9 cellular contexts compared by ENCODE assay signal in the genomic region with DNA sequence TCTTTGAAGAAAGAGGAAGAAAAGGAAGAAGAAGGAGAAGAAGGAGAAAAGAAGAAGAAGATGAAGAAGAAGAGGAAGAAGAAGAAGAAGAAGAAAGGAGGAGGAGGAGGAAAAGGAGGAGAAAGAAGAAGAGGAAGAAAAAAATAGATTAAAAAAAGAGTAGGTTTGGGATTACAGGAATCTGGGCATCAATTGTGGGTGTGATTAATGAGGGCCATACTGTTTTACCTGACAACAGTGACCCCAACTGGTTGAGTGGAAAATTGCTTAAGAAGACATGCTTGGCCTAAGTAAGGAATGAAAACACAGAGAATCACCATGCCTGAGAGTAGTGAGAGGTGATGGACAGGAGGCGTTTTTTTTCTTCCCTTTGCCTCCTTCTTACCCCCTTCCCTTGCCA.
DNase-seq lines count a peak whose midpoint lies in the region; ATAC-seq, FAIRE-seq and TF ChIP-seq lines count a peak whose summit lies in the region.
"Had no signal": no experiment of that assay in that cellular context is flagged by ENCODE, and none has a peak within 500 bp of the region (broad histone marks: within the 10 kb centered on the region; RNA-seq: fewer than 3 reads in every experiment).

No MANE protein-coding gene starts in this region.

- no peaks in the 10 kb centered on the region for H3K4me1 Mint-ChIP-seq in T-helper 2 cell treated with Interferon-gamma antibody and Interleukin-4, amounts not matched to agents 5 μg/mL and 100 μg/mL, for 36 hours (ENCODE audit: low read depth)

- TF ChIP-seq POLR2A in HepG2 (IDR thresholded peaks at IDR 0.05; ENCODE audit: insufficient read depth in 1 of 2, low read depth in 2 of 2, low read length in 2 of 2), result no peak

- TF ChIP-seq EP300 in Ishikawa (IDR thresholded peaks at IDR 0.05; ENCODE audit: borderline replicate concordance) (no peak), HepG2 (IDR thresholded peaks at IDR 0.05; ENCODE audit: low read depth in 2 of 2, low read length in 2 of 2) (no peak), HepG2 (CRISPR knock-in tag; IDR thresholded peaks at IDR 0.05; ENCODE audit: borderline replicate concordance) (no peak)

- intact Hi-C loops in HepG2 (cut with micrococcal nuclease; ENCODE audit: unreplicated experiment), result loop anchor here (1.0 to 10.0 kb wide), 3 partner anchors 165 to 759 kb away; partner anchors contain the start of gene DTWD2

- 0% methylated on average over 1 of the region's 1 CpG for WGBS in HepG2 (ENCODE audit: low lambda C conversion rate)

- peak; percentile 77 for TF ChIP-seq RAD21 in Ishikawa (IDR thresholded peaks at IDR 0.05; ENCODE audit: low read depth)
- no peak for TF ChIP-seq RAD21 in HepG2 (CRISPR knock-in tag; IDR thresholded peaks at IDR 0.05)

- in situ Hi-C loops in HepG2 (cut with HindIII; ENCODE audit: extremely low pct_ligation_motif_present, low pct_unique_long_range_greater_than_20kb), result loop anchor here (25.0 kb wide), 1 partner anchor 282 kb away; the partner anchor contains the start of gene HSD17B4

- no peaks in the 10 kb centered on the region for H3K27me3 Mint-ChIP-seq in T-helper 2 cell treated with Interferon-gamma antibody and Interleukin-4, amounts not matched to agents 5 μg/mL and 100 μg/mL, for 36 hours (ENCODE audit: low read depth)

- no peak overlapping the region for H3K9ac ChIP-seq in HepG2 (ENCODE audit: insufficient read depth, low read depth, low read length)

- no peaks in the 10 kb centered on the region for H3K79me2 ChIP-seq in HepG2 (ENCODE audit: insufficient read depth, low read length)

- H3K36me3 ChIP-seq in H7 (replicated peaks; ENCODE audit: control insufficient read depth, insufficient read depth, low read length) (no peaks in the 10 kb centered on the region), WERI-Rb-1 (no peaks in the 10 kb centered on the region), HepG2 (replicated peaks in 1 of 2; ENCODE audit: control insufficient read depth in 1 of 2, insufficient read depth in 2 of 2, low read length in 2 of 2) (no peaks in the 10 kb centered on the region)
- H3K36me3 ChIP-seq: SJSA1 had no signal

- no TSS peak for BruUV-seq in HepG2 (replicated peaks; lab: Mats Ljungman, UMichigan)

- POLR2A ChIA-PET in HepG2 (lab: Yijun Ruan, JAX), result no interaction called here

- H3K4me2 ChIP-seq in HepG2 (ENCODE audit: low read depth, low read length), result no peak overlapping the region

- H3K9me3 ChIP-seq in WERI-Rb-1 (ENCODE audit: severe bottlenecking) (no peaks in the 10 kb centered on the region), HepG2 (ENCODE audit: low read length) (no peaks in the 10 kb centered on the region)
- H3K9me3 ChIP-seq: SJSA1 had no signal

- H3K27me3 ChIP-seq in H7 (ENCODE audit: control insufficient read depth, insufficient read depth, low read length) (no peaks in the 10 kb centered on the region), WERI-Rb-1 (ENCODE audit: insufficient read depth, low read depth, severe bottlenecking) (no peaks in the 10 kb centered on the region), HepG2 (ENCODE audit: control insufficient read depth in 1 of 2, insufficient read depth in 2 of 2, low read length in 2 of 2) (no peaks in the 10 kb centered on the region; a peak in 1 of 5 replicates)
- H3K27me3 ChIP-seq: SJSA1 had no signal

- H3K27ac ChIP-seq in WERI-Rb-1, result no peak overlapping the region
- H3K27ac ChIP-seq in HepG2 (ENCODE audit: extremely low read length, insufficient read depth, low read length), result no peak overlapping the region
- H3K27ac ChIP-seq: SJSA1 had no signal

- TF ChIP-seq CTCF in GM12865 (IDR thresholded peaks at IDR 0.05; ENCODE audit: insufficient read depth, low read depth, low read length, missing control alignments) (peak; percentile 67), WERI-Rb-1 (IDR thresholded peaks at IDR 0.05; ENCODE audit: low read depth, low read length) (peak; percentile 66), HepG2 (CRISPR knock-in tag; IDR thresholded peaks at IDR 0.05) (peak; percentile 66)

- FAIRE-seq in HepG2 (lab: Jason Lieb, UNC), result peak; percentile 72

- H2AFZ ChIP-seq in HepG2 (ENCODE audit: low read length), result no peak overlapping the region

- no peaks in the 10 kb centered on the region for H3K36me3 Mint-ChIP-seq in T-helper 2 cell treated with Interferon-gamma antibody and Interleukin-4, amounts not matched to agents 5 μg/mL and 100 μg/mL, for 36 hours (ENCODE audit: low read depth)

- H4K20me1 ChIP-seq in HepG2 (ENCODE audit: insufficient read depth, low read length), result no peaks in the 10 kb centered on the region

- no peak overlapping the region for H3K27ac Mint-ChIP-seq in T-helper 2 cell treated with Interferon-gamma antibody and Interleukin-4, amounts not matched to agents 5 μg/mL and 100 μg/mL, for 36 hours

- CTCF ChIA-PET in HepG2 (lab: Yijun Ruan, JAX; ENCODE audit: low intra/inter-chr PET ratio, low total read pairs), result interaction anchor here (1.3 kb wide), 1 partner anchor 165 kb away, joined by 3 read pairs; no protein-coding TSS in a partner anchor

- H3K9me3 Mint-ChIP-seq in T-helper 2 cell treated with Interferon-gamma antibody and Interleukin-4, amounts not matched to agents 5 μg/mL and 100 μg/mL, for 36 hours, result no peaks in the 10 kb centered on the region

- H3K4me3 ChIP-seq in GM12865 (ENCODE audit: low read depth, low read length), result no peak overlapping the region
- H3K4me3 ChIP-seq in H7 (ENCODE audit: insufficient read depth, low read depth, low read length), result no peak overlapping the region
- no peak overlapping the region for H3K4me3 ChIP-seq in WERI-Rb-1 (ENCODE audit: low read depth, low read length)
- no peak overlapping the region for H3K4me3 ChIP-seq in HepG2 (replicated peaks in 1 of 3; ENCODE audit: insufficient read depth in 1 of 3, low read depth in 2 of 3, low read length in 3 of 3)
- H3K4me3 ChIP-seq: SJSA1 had no signal

- no peak overlapping the region for H3K4me3 Mint-ChIP-seq in T-helper 2 cell treated with Interferon-gamma antibody and Interleukin-4, amounts not matched to agents 5 μg/mL and 100 μg/mL, for 36 hours

- peak; percentile 82 for ATAC-seq in HepG2

- no peaks in the 10 kb centered on the region for H3K4me1 ChIP-seq in HepG2 (ENCODE audit: insufficient read depth, low read length)
- H3K4me1 ChIP-seq: SJSA1 had no signal

- DNase-seq in AML-193 (lab: John Stamatoyannopoulos, UW), result peak; percentile 40 to 56
- DNase-seq in GM12865 (ENCODE audit: low read depth), result peak; percentile 71
- DNase-seq in H7, result peak; percentile 57
- DNase-seq in WERI-Rb-1, result peak; percentile 27
- DNase-seq in HepG2 (ENCODE audit: low spot score), result peak; percentile 33
- DNase-seq in T-helper 2 cell treated with Interferon-gamma antibody and Interleukin-4, amounts not matched to agents 5 μg/mL and 100 μg/mL, for 36 hours (ENCODE audit: low spot score), result no peak
- no peak for DNase-seq in DMS153 treated with DMSO at 0.1 percent for 48 hours (lab: John Stamatoyannopoulos, UW; ENCODE audit: unreplicated experiment)

TF ChIP-seq in Ishikawa, 13 proteins besides CTCF, POLR2A, EP300 and RAD21 (continues in another document):
- TF ChIP-seq FOXM1 (IDR thresholded peaks at IDR 0.05; ENCODE audit: borderline replicate concordance, low read depth), result no peak
- TF ChIP-seq NFIC (IDR thresholded peaks at IDR 0.05), result no peak
- no peak for TF ChIP-seq EGR1 (IDR thresholded peaks at IDR 0.05)
- TF ChIP-seq USF1 (IDR thresholded peaks at IDR 0.05), result no peak
- no peak for TF ChIP-seq CEBPB (IDR thresholded peaks at IDR 0.05)
- TF ChIP-seq YY1 (IDR thresholded peaks at IDR 0.05; ENCODE audit: low read depth), result no peak

TF ChIP-seq in HepG2, 621 proteins besides CTCF, POLR2A, EP300 and RAD21 (continues in another document):
- TF ChIP-seq MIXL1 (CRISPR knock-in tag; IDR thresholded peaks at IDR 0.05), result peak; percentile 62; the same call in 1 of the 2 replicates
- no peak for TF ChIP-seq ATF4 (CRISPR knock-in tag; IDR thresholded peaks at IDR 0.05)
- TF ChIP-seq STAG1 (CRISPR knock-in tag; IDR thresholded peaks at IDR 0.05), result peak; percentile 64
- TF ChIP-seq, protein P1, sequence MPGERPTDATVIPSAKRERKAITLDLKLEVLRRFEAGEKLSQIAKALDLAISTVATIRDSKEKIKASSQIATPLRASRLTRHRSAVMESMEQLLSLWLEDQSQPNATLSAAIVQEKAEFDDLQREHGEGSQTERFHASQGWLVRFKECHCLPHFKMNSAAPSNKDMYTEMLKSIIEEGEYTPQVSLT (CRISPR knock-in tag; IDR thresholded peaks at IDR 0.05; ENCODE audit: borderline replicate concordance, low read depth), result no peak
- TF ChIP-seq, protein P2, sequence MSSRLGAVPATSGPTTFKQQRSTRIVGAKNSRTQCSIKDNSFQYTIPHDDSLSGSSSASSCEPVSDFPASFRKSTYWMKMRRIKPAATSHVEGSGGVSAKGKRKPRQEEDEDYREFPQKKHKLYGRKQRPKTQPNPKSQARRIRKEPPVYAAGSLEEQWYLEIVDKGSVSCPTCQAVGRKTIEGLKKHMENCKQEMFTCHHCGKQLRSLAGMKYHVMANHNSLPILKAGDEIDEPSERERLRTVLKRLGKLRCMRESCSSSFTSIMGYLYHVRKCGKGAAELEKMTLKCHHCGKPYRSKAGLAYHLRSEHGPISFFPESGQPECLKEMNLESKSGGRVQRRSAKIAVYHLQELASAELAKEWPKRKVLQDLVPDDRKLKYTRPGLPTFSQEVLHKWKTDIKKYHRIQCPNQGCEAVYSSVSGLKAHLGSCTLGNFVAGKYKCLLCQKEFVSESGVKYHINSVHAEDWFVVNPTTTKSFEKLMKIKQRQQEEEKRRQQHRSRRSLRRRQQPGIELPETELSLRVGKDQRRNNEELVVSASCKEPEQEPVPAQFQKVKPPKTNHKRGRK (CRISPR knock-in tag; IDR thresholded peaks at IDR 0.05), result peak; percentile 89
- peak; percentile 42 for TF ChIP-seq HNRNPK (IDR thresholded peaks at IDR 0.05; ENCODE audit: low read depth, low read length, poor library complexity, severe bottlenecking)
- TF ChIP-seq NFE2L2 (IDR thresholded peaks at IDR 0.05; ENCODE audit: low read length), result no peak
- TF ChIP-seq GABPA (IDR thresholded peaks at IDR 0.05; ENCODE audit: low read depth, low read length), result no peak
- TF ChIP-seq GABPA (CRISPR knock-in tag; IDR thresholded peaks at IDR 0.05; ENCODE audit: low read depth), result no peak
- no peak for TF ChIP-seq JUN (CRISPR knock-in tag; IDR thresholded peaks at IDR 0.05)
- no peak for TF ChIP-seq ZSCAN20 (CRISPR knock-in tag; IDR thresholded peaks at IDR 0.05; ENCODE audit: borderline replicate concordance)

Comparison
In these comparisons a context has a peak if more than half of its experiments do, and no peak if none do; other contexts are left out.
1. DNase-seq: peak in AML-193 (2 of 2), GM12865 (single experiment), H7 (single experiment), WERI-Rb-1 (single experiment) and HepG2 (single experiment); none in T-helper 2 cell treated with Interferon-gamma antibody and Interleukin-4, amounts not matched to agents 5 μg/mL and 100 μg/mL, for 36 hours (single experiment) and DMS153 treated with DMSO at 0.1 percent for 48 hours (single experiment).
2. Peak in every context shown above with its lines, with median percentiles within 50 percentile points of each other: CTCF ChIP-seq.